Comparison of ENCODE assay signal across 1 cellular context in genomic region chr6:18447552-18447951, GRCh38.
TF ChIP-seq lines count a peak whose summit lies in the region.

No MANE protein-coding gene starts in this region.

TF ChIP-seq in SK-N-SH treated with all-trans-retinoic acid at 6 μM for 48 hours, 23 proteins besides CTCF, POLR2A, EP300 and RAD21 (continued from another document):
- TF ChIP-seq ARNTL (CRISPR knock-in tag; IDR thresholded peaks at IDR 0.05; ENCODE audit: borderline replicate concordance, low read depth): no peak
- no peak for TF ChIP-seq PATZ1 (CRISPR knock-in tag; IDR thresholded peaks at IDR 0.05; ENCODE audit: borderline replicate concordance)
- TF ChIP-seq ZC3H10 (CRISPR knock-in tag; IDR thresholded peaks at IDR 0.05): no peak
- no peak for TF ChIP-seq CSDC2 (CRISPR knock-in tag; IDR thresholded peaks at IDR 0.05)
- TF ChIP-seq, protein P1, sequence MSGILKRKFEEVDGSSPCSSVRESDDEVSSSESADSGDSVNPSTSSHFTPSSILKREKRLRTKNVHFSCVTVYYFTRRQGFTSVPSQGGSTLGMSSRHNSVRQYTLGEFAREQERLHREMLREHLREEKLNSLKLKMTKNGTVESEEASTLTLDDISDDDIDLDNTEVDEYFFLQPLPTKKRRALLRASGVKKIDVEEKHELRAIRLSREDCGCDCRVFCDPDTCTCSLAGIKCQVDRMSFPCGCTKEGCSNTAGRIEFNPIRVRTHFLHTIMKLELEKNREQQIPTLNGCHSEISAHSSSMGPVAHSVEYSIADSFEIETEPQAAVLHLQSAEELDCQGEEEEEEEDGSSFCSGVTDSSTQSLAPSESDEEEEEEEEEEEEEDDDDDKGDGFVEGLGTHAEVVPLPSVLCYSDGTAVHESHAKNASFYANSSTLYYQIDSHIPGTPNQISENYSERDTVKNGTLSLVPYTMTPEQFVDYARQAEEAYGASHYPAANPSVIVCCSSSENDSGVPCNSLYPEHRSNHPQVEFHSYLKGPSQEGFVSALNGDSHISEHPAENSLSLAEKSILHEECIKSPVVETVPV (CRISPR knock-in tag; IDR thresholded peaks at IDR 0.05): no peak
- TF ChIP-seq ESRRG (CRISPR knock-in tag; IDR thresholded peaks at IDR 0.05): no peak
- TF ChIP-seq ZFP3 (CRISPR knock-in tag; IDR thresholded peaks at IDR 0.05): no peak
- TF ChIP-seq ZNF8 (CRISPR knock-in tag; IDR thresholded peaks at IDR 0.05): no peak
- TF ChIP-seq ISL1 (CRISPR knock-in tag; IDR thresholded peaks at IDR 0.05): no peak
- TF ChIP-seq GLIS3 (CRISPR knock-in tag; IDR thresholded peaks at IDR 0.05): no peak
- no peak for TF ChIP-seq BACH2 (CRISPR knock-in tag; IDR thresholded peaks at IDR 0.05; ENCODE audit: borderline replicate concordance)
- TF ChIP-seq OSR1 (CRISPR knock-in tag; IDR thresholded peaks at IDR 0.05): no peak
- TF ChIP-seq ZNF565 (CRISPR knock-in tag; conservative IDR thresholded peaks at IDR 0.05; ENCODE audit: low read depth): no peak
- TF ChIP-seq TOX (CRISPR knock-in tag; IDR thresholded peaks at IDR 0.05; ENCODE audit: borderline replicate concordance): no peak
- TF ChIP-seq PPARA (CRISPR knock-in tag; IDR thresholded peaks at IDR 0.05; ENCODE audit: borderline replicate concordance): no peak
- no peak for TF ChIP-seq CREB5 (CRISPR knock-in tag; IDR thresholded peaks at IDR 0.05; ENCODE audit: low read depth)
TF ChIP-seq in SK-N-SH treated with all-trans-retinoic acid at 6 μM for 48 hours: peak in this region for 0.
